Comparison of ENCODE assay signal across 1 cellular context in the genomic region with DNA sequence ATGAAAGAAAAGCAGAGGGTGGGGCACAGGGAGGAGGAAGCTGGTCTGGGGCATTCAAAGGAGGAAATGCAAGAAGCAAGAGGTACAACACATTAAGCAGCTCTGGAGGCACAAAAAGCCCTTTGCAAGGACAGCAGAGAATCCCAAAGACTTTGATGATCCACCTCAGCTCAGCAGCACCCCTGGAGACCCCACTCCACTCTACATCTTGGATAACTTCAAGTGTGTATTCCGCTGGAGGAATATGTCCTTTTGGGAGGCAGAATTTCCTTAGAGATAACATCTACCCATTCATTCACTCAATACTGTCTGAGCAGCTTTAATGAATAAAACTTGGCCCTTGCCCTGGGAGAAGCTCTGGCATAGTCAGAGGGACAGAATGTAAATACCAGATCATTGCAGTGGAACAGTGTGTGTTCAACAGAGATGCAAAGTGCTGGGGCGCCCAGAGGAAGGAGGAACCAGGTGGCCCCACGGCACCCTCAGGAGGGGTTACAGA.
TF ChIP-seq lines count a peak whose summit lies in the region.

No MANE protein-coding gene starts in this region.

TF ChIP-seq in IMR-90, 13 proteins besides CTCF, POLR2A, EP300 and RAD21 (continued from another document):
- no peak for TF ChIP-seq BHLHE40 (IDR thresholded peaks at IDR 0.05; ENCODE audit: low read depth, low read length)
- TF ChIP-seq NFE2L2 (IDR thresholded peaks at IDR 0.05; ENCODE audit: low read depth, low read length) = no peak
- TF ChIP-seq, protein P1, sequence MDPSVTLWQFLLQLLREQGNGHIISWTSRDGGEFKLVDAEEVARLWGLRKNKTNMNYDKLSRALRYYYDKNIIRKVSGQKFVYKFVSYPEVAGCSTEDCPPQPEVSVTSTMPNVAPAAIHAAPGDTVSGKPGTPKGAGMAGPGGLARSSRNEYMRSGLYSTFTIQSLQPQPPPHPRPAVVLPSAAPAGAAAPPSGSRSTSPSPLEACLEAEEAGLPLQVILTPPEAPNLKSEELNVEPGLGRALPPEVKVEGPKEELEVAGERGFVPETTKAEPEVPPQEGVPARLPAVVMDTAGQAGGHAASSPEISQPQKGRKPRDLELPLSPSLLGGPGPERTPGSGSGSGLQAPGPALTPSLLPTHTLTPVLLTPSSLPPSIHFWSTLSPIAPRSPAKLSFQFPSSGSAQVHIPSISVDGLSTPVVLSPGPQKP (IDR thresholded peaks at IDR 0.05; ENCODE audit: borderline replicate concordance, low read depth, low read length) = no peak
- TF ChIP-seq, protein P2, sequence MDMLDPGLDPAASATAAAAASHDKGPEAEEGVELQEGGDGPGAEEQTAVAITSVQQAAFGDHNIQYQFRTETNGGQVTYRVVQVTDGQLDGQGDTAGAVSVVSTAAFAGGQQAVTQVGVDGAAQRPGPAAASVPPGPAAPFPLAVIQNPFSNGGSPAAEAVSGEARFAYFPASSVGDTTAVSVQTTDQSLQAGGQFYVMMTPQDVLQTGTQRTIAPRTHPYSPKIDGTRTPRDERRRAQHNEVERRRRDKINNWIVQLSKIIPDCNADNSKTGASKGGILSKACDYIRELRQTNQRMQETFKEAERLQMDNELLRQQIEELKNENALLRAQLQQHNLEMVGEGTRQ (IDR thresholded peaks at IDR 0.05; ENCODE audit: low read depth, low read length) = no peak
- no peak for TF ChIP-seq RCOR1 (IDR thresholded peaks at IDR 0.05; ENCODE audit: insufficient replicate concordance, low read length)
- TF ChIP-seq MXI1 (IDR thresholded peaks at IDR 0.05; ENCODE audit: borderline replicate concordance, low read depth, low read length) = no peak
- TF ChIP-seq CEBPB (IDR thresholded peaks at IDR 0.05; ENCODE audit: low read depth, low read length) = no peak
- no peak for TF ChIP-seq MAZ (IDR thresholded peaks at IDR 0.05; ENCODE audit: borderline replicate concordance, low read depth, low read length)
- TF ChIP-seq RFX5 (IDR thresholded peaks at IDR 0.05; ENCODE audit: low read depth, low read length) = no peak
- no peak for TF ChIP-seq FOS (IDR thresholded peaks at IDR 0.05; ENCODE audit: low read depth, low read length)
- TF ChIP-seq CHD1 (IDR thresholded peaks at IDR 0.05; ENCODE audit: low read depth, low read length) = no peak
- TF ChIP-seq MAFK (IDR thresholded peaks at IDR 0.05; ENCODE audit: low read depth, low read length) = no peak
